In the genomic region with DNA sequence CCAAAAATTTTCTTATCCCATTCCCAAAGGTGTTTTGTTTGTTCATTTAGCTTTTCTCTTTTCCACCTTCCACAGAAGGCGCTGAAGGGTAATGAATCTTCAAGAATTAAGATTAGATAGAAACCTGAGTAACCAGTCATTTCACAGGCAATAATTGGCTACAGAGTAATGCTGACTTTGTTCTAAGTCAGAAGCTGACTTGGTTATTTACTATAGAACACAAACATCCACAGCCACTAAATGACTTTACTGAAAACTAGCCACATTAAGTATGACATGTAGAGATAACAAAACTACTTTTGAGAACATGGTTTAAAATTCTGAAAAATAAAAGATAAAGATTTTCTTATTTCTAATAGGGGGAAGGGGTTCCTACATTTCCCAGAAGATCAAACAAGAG, we compare ENCODE assay signal across 22 cellular contexts. TPM values are rescaled to one million over a fixed set of nuclear protein-coding genes. Genes with fewer than 3 reads are reported as not detected.
"Had no signal": no experiment of that assay in that cellular context is flagged by ENCODE, and none has a peak within 500 bp of the region (broad histone marks: within the 10 kb centered on the region; RNA-seq: fewer than 3 reads in every experiment).

No MANE protein-coding gene starts in this region.

- H3K9me3 ChIP-seq: esophagus squamous epithelium, mucosa of descending colon, psoas muscle, right lobe of liver, spleen, thoracic aorta had no signal

- H3K4me1 ChIP-seq: right lobe of liver had no signal

- DNase-seq: activated B cell treated with CpG ODN at 0.5 μM for 24 hours; activated CD4-positive, alpha-beta memory T cell treated with anti-CD3 and anti-CD28 coated beads for 36 hours; activated naive CD4-positive, alpha-beta T cell treated with anti-CD3 and anti-CD28 coated beads, Interleukin-2, amount 50 U/mL, for 16 hours; amniotic stem cell; cerebellar nuclear complex; esophagus squamous epithelium; foreskin fibroblast; immature natural killer cell; mammary epithelial cell; mucosa of descending colon; naive thymus-derived CD8-positive, alpha-beta T cell; psoas muscle; right lobe of liver; spleen; stimulated activated CD4-positive, alpha-beta T cell treated with anti-CD3 and anti-CD28 coated beads, Interleukin-1b, Interleukin-23, amount 100 ng/mL, for 48 hours; stimulated activated naive CD4-positive, alpha-beta T cell; T-cell had no signal

- H3K27me3 ChIP-seq: esophagus squamous epithelium, right lobe of liver, spleen had no signal

- H3K27ac ChIP-seq: psoas muscle, right lobe of liver, spleen, thoracic aorta had no signal

- H3K27ac Mint-ChIP-seq: activated B cell treated with CpG ODN at 0.5 μM for 24 hours; activated CD4-positive, alpha-beta memory T cell treated with anti-CD3 and anti-CD28 coated beads for 36 hours; brain had no signal

- H3K27me3 Mint-ChIP-seq: activated B cell treated with CpG ODN at 0.5 μM for 24 hours; activated CD4-positive, alpha-beta memory T cell treated with anti-CD3 and anti-CD28 coated beads for 36 hours; brain; naive thymus-derived CD8-positive, alpha-beta T cell; T-cell had no signal

- ATAC-seq: mucosa of descending colon; naive thymus-derived CD8-positive, alpha-beta T cell; psoas muscle; right lobe of liver; T-cell had no signal

- H3K4me3 ChIP-seq: esophagus squamous epithelium, mucosa of descending colon, psoas muscle, right lobe of liver, spleen, thoracic aorta had no signal

- H3K4me3 Mint-ChIP-seq: activated B cell treated with CpG ODN at 0.5 μM for 24 hours; activated CD4-positive, alpha-beta memory T cell treated with anti-CD3 and anti-CD28 coated beads for 36 hours; brain; immature natural killer cell; naive thymus-derived CD8-positive, alpha-beta T cell; T-cell had no signal

- H3K9me3 Mint-ChIP-seq: activated B cell treated with CpG ODN at 0.5 μM for 24 hours; activated CD4-positive, alpha-beta memory T cell treated with anti-CD3 and anti-CD28 coated beads for 36 hours; brain; immature natural killer cell; T-cell had no signal

RNA-seq across cellular contexts. Expression of gene GPR15, which starts 16.8 kb away (rescaled TPM):
- total RNA-seq: dermis microvascular lymphatic vessel endothelial cell, mammary epithelial cell, psoas muscle, right lobe of liver, thoracic aorta had no signal

RNA-seq across cellular contexts. Expression of gene OR5K2, which starts 17.5 kb away (rescaled TPM):
- total RNA-seq: activated B cell treated with CpG ODN at 0.5 μM for 24 hours; activated CD4-positive, alpha-beta memory T cell treated with anti-CD3 and anti-CD28 coated beads for 36 hours; dermis microvascular lymphatic vessel endothelial cell; esophagus squamous epithelium; mammary epithelial cell; mucosa of descending colon; naive thymus-derived CD8-positive, alpha-beta T cell; omental fat pad; psoas muscle; right lobe of liver; spleen; T-cell; thoracic aorta; ureter had no signal

RNA-seq across cellular contexts. Expression of gene OR5K1, which starts 51.9 kb away (rescaled TPM):
- total RNA-seq: activated B cell treated with CpG ODN at 0.5 μM for 24 hours; activated CD4-positive, alpha-beta memory T cell treated with anti-CD3 and anti-CD28 coated beads for 36 hours; dermis microvascular lymphatic vessel endothelial cell; esophagus squamous epithelium; mammary epithelial cell; mucosa of descending colon; naive thymus-derived CD8-positive, alpha-beta T cell; omental fat pad; psoas muscle; right lobe of liver; spleen; T-cell; thoracic aorta; ureter had no signal
